15 cellular contexts compared by ENCODE assay signal in the genomic region with DNA sequence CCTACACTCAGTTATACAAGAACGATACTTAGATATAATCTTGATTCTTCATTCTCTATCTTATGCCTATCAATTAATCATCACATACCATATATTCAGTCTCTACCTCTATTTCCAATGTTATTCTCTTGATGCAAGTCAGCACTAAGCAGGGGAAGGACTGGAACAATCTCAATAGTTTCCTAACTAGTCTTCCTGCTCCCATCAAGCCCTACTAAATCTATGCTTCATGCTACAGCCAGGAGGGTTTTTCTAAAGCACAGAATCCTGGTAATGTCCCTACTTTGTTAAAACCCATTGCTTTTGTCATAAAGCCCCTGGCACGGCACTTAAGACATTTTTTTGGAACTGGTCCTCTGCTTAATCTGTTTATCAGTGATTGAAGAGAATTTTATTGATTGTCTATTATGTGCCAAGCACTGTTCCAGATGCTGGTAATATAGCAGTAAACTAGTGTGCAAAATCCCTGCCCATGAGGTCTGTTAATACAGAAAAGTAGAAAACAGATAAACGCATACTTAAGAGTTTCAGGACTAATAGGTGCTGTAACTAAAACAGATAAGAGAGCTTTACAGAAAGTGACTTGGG.
DNase-seq lines count a peak whose midpoint lies in the region; ATAC-seq, FAIRE-seq and TF ChIP-seq lines count a peak whose summit lies in the region.
"Had no signal": no experiment of that assay in that cellular context is flagged by ENCODE, and none has a peak within 500 bp of the region (broad histone marks: within the 10 kb centered on the region; RNA-seq: fewer than 3 reads in every experiment).

No MANE protein-coding gene starts in this region.

- no peaks in the 10 kb centered on the region for H3K9me3 Mint-ChIP-seq in WTC11
- H3K9me3 Mint-ChIP-seq: CD4-positive, alpha-beta memory T cell had no signal

- no peak overlapping the region for H3K4me2 ChIP-seq in SK-N-SH
- H3K4me2 ChIP-seq: BLaER1 had no signal

- TF ChIP-seq CTCF in SK-N-SH (IDR thresholded peaks at IDR 0.05) (no peak), WTC11 (IDR thresholded peaks at IDR 0.05) (no peak), pancreas (IDR thresholded peaks at IDR 0.05) (no peak)

- no peak overlapping the region for H3K9ac ChIP-seq in SK-N-SH
- H3K9ac ChIP-seq: BLaER1 had no signal

- no peak overlapping the region for H3K27ac ChIP-seq in SK-N-SH (ENCODE audit: low read depth in 2 of 2, low read length in 1 of 2)
- no peak overlapping the region for H3K27ac ChIP-seq in pancreas
- H3K27ac ChIP-seq: BLaER1 had no signal

- 70% methylated on average over 3 of the region's 3 CpGs for WGBS in SK-N-SH (ENCODE audit: low lambda C conversion rate)
- WGBS in pancreas, 2 donors, result 25 to 26% methylated on average over 3 of the region's 3 CpGs

- H3K27ac Mint-ChIP-seq in WTC11, result peak overlapping the region; percentile 26
- H3K27ac Mint-ChIP-seq: CD14-positive monocyte; CD4-positive, alpha-beta memory T cell had no signal

- CTCF ChIA-PET in SK-N-SH (lab: Yijun Ruan, JAX), result interaction anchor here (1.1 kb wide), 1 partner anchor 14 kb away, joined by 3 read pairs; no protein-coding TSS in a partner anchor
- CTCF ChIA-PET in WTC11 (lab: Charles Lee), result no interaction called here

- no peak for TF ChIP-seq RAD21 in SK-N-SH (IDR thresholded peaks at IDR 0.05; ENCODE audit: low read length)

- H3K4me1 Mint-ChIP-seq in WTC11, result peaks cover 17% of the 10 kb centered on the region
- H3K4me1 Mint-ChIP-seq: CD14-positive monocyte; CD4-positive, alpha-beta memory T cell had no signal

- no peak overlapping the region for H3K4me3 Mint-ChIP-seq in WTC11
- H3K4me3 Mint-ChIP-seq: CD14-positive monocyte; CD4-positive, alpha-beta memory T cell had no signal

- H2AFZ ChIP-seq in SK-N-SH (ENCODE audit: low read depth), result no peak overlapping the region

- FAIRE-seq in pancreas (lab: Jason Lieb, UNC), result no peak
- FAIRE-seq: GM19239 had no signal

- H4K20me1 ChIP-seq in SK-N-SH (ENCODE audit: insufficient read depth), result no peaks in the 10 kb centered on the region
- H4K20me1 ChIP-seq: BLaER1 had no signal

- no peaks in the 10 kb centered on the region for H3K36me3 Mint-ChIP-seq in WTC11
- H3K36me3 Mint-ChIP-seq: CD14-positive monocyte; CD4-positive, alpha-beta memory T cell had no signal

- no peaks in the 10 kb centered on the region for H3K27me3 ChIP-seq in SK-N-SH (ENCODE audit: insufficient read depth)
- H3K27me3 ChIP-seq in pancreas, result no peaks in the 10 kb centered on the region
- H3K27me3 ChIP-seq: BLaER1 had no signal

- peaks cover 0 to 4% of the 10 kb centered on the region in 2 experiments; a peak in 2 of 4 replicates for H3K4me1 ChIP-seq in SK-N-SH (ENCODE audit: control insufficient read depth in 1 of 2, insufficient read depth in 2 of 2, low read depth in 1 of 2, low read length in 1 of 2)
- H3K4me1 ChIP-seq in pancreas, result peaks cover 0 to 4% (median 0%) of the 10 kb centered on the region in 3 donors
- H3K4me1 ChIP-seq: BLaER1, HAP-1 had no signal

- H3K36me3 ChIP-seq in SK-N-SH (replicated peaks in 1 of 2; ENCODE audit: control insufficient read depth in 1 of 2, insufficient read depth in 2 of 2, low read length in 1 of 2), result no peaks in the 10 kb centered on the region
- H3K36me3 ChIP-seq in pancreas, result no peaks in the 10 kb centered on the region
- H3K36me3 ChIP-seq: BLaER1, HAP-1 had no signal

- no peaks in the 10 kb centered on the region for H3K9me2 ChIP-seq in SK-N-SH

- TF ChIP-seq EP300 in SK-N-SH (IDR thresholded peaks at IDR 0.05; ENCODE audit: borderline replicate concordance in 1 of 2, low read depth in 1 of 2, low read length in 1 of 2), result no peak

- H3K9me3 ChIP-seq in SK-N-SH (no peaks in the 10 kb centered on the region), pancreas (no peaks in the 10 kb centered on the region)
- H3K9me3 ChIP-seq: BLaER1, HAP-1 had no signal

- POLR2A ChIA-PET in SK-N-SH (lab: Yijun Ruan, JAX), result no interaction called here
- POLR2A ChIA-PET in WTC11 (lab: Charles Lee), result interaction anchor here (0.5 to 0.8 kb wide), 2 partner anchors 85 to 536 kb away, joined by 3 to 9 read pairs; no protein-coding TSS in a partner anchor

- no peaks in the 10 kb centered on the region for H3K79me2 ChIP-seq in SK-N-SH (ENCODE audit: insufficient read depth)

- no peak for ATAC-seq in SK-N-SH treated with all-trans-retinoic acid at 6 μM for 48 hours
- peak; percentile 32; the same call in 1 of the 2 replicates for ATAC-seq in WTC11
- peak; percentile 23 to 76 (median 60) for ATAC-seq in pancreas
- ATAC-seq in left colon, result no peak
- no peak for ATAC-seq in GM18867 (IDR thresholded peaks at IDR 0.05; ENCODE audit: unreplicated experiment)

- H3K27me3 Mint-ChIP-seq in WTC11 (ENCODE audit: low read depth), result no peaks in the 10 kb centered on the region
- H3K27me3 Mint-ChIP-seq: CD4-positive, alpha-beta memory T cell had no signal

- H3K4me3 ChIP-seq in SK-N-SH (ENCODE audit: low read depth in 2 of 2, low read length in 1 of 2), result no peak overlapping the region
- H3K4me3 ChIP-seq in pancreas, result no peak overlapping the region
- H3K4me3 ChIP-seq: BLaER1, HAP-1 had no signal

- intact Hi-C loops in pancreas (cut with DNase I) (no loop called here), left colon (cut with DNase I, micrococcal nuclease) (no loop called here)

- no peaks in the 10 kb centered on the region for H3F3A ChIP-seq in SK-N-SH (replicated peaks; ENCODE audit: insufficient read depth)

- no peak for DNase-seq in SK-N-SH
- DNase-seq in WTC11 (ENCODE audit: low spot score), result no peak
- DNase-seq in pancreas, result no peak
- no peak for DNase-seq in SW 1271 (lab: John Stamatoyannopoulos, UW)
- DNase-seq in left colon, result no peak
- DNase-seq: 8988T; CD4-positive, alpha-beta memory T cell; DMS79 treated with DMSO at 0.1 percent for 48 hours; GF-D8 had no signal

TF ChIP-seq in SK-N-SH, 30 proteins besides CTCF, POLR2A, EP300 and RAD21:
- TF ChIP-seq YY1 (IDR thresholded peaks at IDR 0.05; ENCODE audit: low read depth), result no peak
- no peak for TF ChIP-seq FOXM1 (IDR thresholded peaks at IDR 0.05; ENCODE audit: low read depth)
- TF ChIP-seq, protein P1, sequence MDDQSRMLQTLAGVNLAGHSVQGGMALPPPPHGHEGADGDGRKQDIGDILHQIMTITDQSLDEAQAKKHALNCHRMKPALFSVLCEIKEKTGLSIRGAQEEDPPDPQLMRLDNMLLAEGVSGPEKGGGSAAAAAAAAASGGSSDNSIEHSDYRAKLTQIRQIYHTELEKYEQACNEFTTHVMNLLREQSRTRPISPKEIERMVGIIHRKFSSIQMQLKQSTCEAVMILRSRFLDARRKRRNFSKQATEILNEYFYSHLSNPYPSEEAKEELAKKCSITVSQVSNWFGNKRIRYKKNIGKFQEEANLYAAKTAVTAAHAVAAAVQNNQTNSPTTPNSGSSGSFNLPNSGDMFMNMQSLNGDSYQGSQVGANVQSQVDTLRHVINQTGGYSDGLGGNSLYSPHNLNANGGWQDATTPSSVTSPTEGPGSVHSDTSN (IDR thresholded peaks at IDR 0.05), result no peak
- TF ChIP-seq GATA2 (CRISPR knock-in tag; IDR thresholded peaks at IDR 0.05), result 0 out of 2 replicates have a peak, but pooled peaks have one; percentile 5

TF ChIP-seq in SK-N-SH treated with all-trans-retinoic acid at 6 μM for 48 hours, 23 proteins besides CTCF, POLR2A, EP300 and RAD21 (continues in another document):
- TF ChIP-seq, protein P2, sequence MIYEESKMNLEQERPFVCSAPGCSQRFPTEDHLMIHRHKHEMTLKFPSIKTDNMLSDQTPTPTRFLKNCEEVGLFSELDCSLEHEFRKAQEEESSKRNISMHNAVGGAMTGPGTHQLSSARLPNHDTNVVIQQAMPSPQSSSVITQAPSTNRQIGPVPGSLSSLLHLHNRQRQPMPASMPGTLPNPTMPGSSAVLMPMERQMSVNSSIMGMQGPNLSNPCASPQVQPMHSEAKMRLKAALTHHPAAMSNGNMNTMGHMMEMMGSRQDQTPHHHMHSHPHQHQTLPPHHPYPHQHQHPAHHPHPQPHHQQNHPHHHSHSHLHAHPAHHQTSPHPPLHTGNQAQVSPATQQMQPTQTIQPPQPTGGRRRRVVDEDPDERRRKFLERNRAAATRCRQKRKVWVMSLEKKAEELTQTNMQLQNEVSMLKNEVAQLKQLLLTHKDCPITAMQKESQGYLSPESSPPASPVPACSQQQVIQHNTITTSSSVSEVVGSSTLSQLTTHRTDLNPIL (CRISPR knock-in tag; IDR thresholded peaks at IDR 0.05; ENCODE audit: low read depth), result no peak
- TF ChIP-seq TOX (CRISPR knock-in tag; IDR thresholded peaks at IDR 0.05; ENCODE audit: borderline replicate concordance) (no peak), PPARA (CRISPR knock-in tag; IDR thresholded peaks at IDR 0.05; ENCODE audit: borderline replicate concordance) (no peak), BACH2 (CRISPR knock-in tag; IDR thresholded peaks at IDR 0.05; ENCODE audit: borderline replicate concordance) (no peak), ZFP3 (CRISPR knock-in tag; IDR thresholded peaks at IDR 0.05) (no peak)

TF ChIP-seq in WTC11, 78 proteins besides CTCF, POLR2A, EP300 and RAD21 (continues in another document):
- TF ChIP-seq TP53 (CRISPR knock-in tag; IDR thresholded peaks at IDR 0.05) (no peak), NFATC4 (CRISPR knock-in tag; IDR thresholded peaks at IDR 0.05) (no peak), ZNF263 (CRISPR knock-in tag; IDR thresholded peaks at IDR 0.05; ENCODE audit: low read depth) (no peak), ZNF232 (CRISPR knock-in tag; IDR thresholded peaks at IDR 0.05) (no peak), SP1 (CRISPR knock-in tag; conservative IDR thresholded peaks at IDR 0.05) (no peak), IRF2 (CRISPR knock-in tag; IDR thresholded peaks at IDR 0.05; ENCODE audit: borderline replicate concordance, low read depth) (no peak), ZBTB21 (CRISPR knock-in tag; IDR thresholded peaks at IDR 0.05; ENCODE audit: borderline replicate concordance) (no peak), RORB (CRISPR knock-in tag; IDR thresholded peaks at IDR 0.05) (no peak), ZNF416 (CRISPR knock-in tag; IDR thresholded peaks at IDR 0.05) (no peak)
- TF ChIP-seq, protein P3, sequence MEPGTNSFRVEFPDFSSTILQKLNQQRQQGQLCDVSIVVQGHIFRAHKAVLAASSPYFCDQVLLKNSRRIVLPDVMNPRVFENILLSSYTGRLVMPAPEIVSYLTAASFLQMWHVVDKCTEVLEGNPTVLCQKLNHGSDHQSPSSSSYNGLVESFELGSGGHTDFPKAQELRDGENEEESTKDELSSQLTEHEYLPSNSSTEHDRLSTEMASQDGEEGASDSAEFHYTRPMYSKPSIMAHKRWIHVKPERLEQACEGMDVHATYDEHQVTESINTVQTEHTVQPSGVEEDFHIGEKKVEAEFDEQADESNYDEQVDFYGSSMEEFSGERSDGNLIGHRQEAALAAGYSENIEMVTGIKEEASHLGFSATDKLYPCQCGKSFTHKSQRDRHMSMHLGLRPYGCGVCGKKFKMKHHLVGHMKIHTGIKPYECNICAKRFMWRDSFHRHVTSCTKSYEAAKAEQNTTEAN (CRISPR knock-in tag; IDR thresholded peaks at IDR 0.05), result no peak

Comparison
In these comparisons a context has a peak if more than half of its experiments do, and no peak if none do; other contexts are left out.
1. ATAC-seq: peak in WTC11 (single experiment) and pancreas (4 of 4); none in SK-N-SH treated with all-trans-retinoic acid at 6 μM for 48 hours (single experiment), left colon (single experiment) and GM18867 (single experiment).